Comparison of ENCODE assay signal across 10 cellular contexts in genomic region chr1:209490013-209490412, GRCh38.
A peak's percentile ranks its signal among the peaks of the same experiment; 100 is the strongest.
DNase-seq lines count a peak whose midpoint lies in the region; ATAC-seq and TF ChIP-seq lines count a peak whose summit lies in the region.
"Had no signal": no experiment of that assay in that cellular context is flagged by ENCODE, and none has a peak within 500 bp of the region (broad histone marks: within the 10 kb centered on the region; RNA-seq: fewer than 3 reads in every experiment).

No MANE protein-coding gene starts in this region.

- no peaks in the 10 kb centered on the region for H3K36me3 ChIP-seq in neural cell (ENCODE audit: insufficient read depth, low read length)

- CTCF ChIA-PET in CD4-positive, alpha-beta T cell (lab: Charles Lee): no interaction called here

- no peaks in the 10 kb centered on the region for H3K9me2 ChIP-seq in neural cell (ENCODE audit: insufficient read depth, low read length)

- H2AFZ ChIP-seq in neural cell (ENCODE audit: low read depth, low read length): no peak overlapping the region

- TF ChIP-seq CTCF in choroid plexus epithelial cell (conservative IDR thresholded peaks at IDR 0.05; ENCODE audit: low read depth, low read length) (peak; percentile 52), neural cell (IDR thresholded peaks at IDR 0.05; ENCODE audit: poor library complexity, severe bottlenecking) (peak; percentile 67), CD14-positive monocyte (IDR thresholded peaks at IDR 0.05) (no peak)
- TF ChIP-seq CTCF in CD4-positive, alpha-beta T cell (IDR thresholded peaks at IDR 0.05): no peak

- no peak overlapping the region for H3K27ac Mint-ChIP-seq in CD14-positive monocyte
- H3K27ac Mint-ChIP-seq in CD4-positive, alpha-beta T cell: no peak overlapping the region

- H3K4me3 Mint-ChIP-seq in CD14-positive monocyte: no peak overlapping the region
- H3K4me3 Mint-ChIP-seq in CD4-positive, alpha-beta T cell: no peak overlapping the region

- H4K20me1 ChIP-seq in neural cell (ENCODE audit: insufficient read depth): no peaks in the 10 kb centered on the region

- H3K4me1 Mint-ChIP-seq in CD14-positive monocyte: no peaks in the 10 kb centered on the region
- no peaks in the 10 kb centered on the region for H3K4me1 Mint-ChIP-seq in CD4-positive, alpha-beta T cell (ENCODE audit: low read depth)

- no peaks in the 10 kb centered on the region for H3F3A ChIP-seq in neural cell (ENCODE audit: insufficient read depth, low read length, poor library complexity, severe bottlenecking)

- H3K36me3 Mint-ChIP-seq in CD14-positive monocyte: no peaks in the 10 kb centered on the region
- no peaks in the 10 kb centered on the region for H3K36me3 Mint-ChIP-seq in CD4-positive, alpha-beta T cell (ENCODE audit: low read depth)

- intact Hi-C loops in CD14-positive monocyte (cut with micrococcal nuclease): no loop called here
- intact Hi-C loops in CD4-positive, alpha-beta T cell (cut with DNase I, micrococcal nuclease): no loop called here

- H3K27ac ChIP-seq in neural cell (ENCODE audit: low read length): no peak overlapping the region
- H3K27ac ChIP-seq in CD4-positive, alpha-beta T cell (ENCODE audit: low read depth, low read length): no peak overlapping the region

- no peak for ATAC-seq in CD4-positive, alpha-beta T cell (ENCODE audit: poor library complexity)
- no peak for ATAC-seq in GM19452 (IDR thresholded peaks at IDR 0.05; ENCODE audit: unreplicated experiment)
- ATAC-seq: left cardiac atrium had no signal

- in situ Hi-C loops in G401 (cut with HindIII; ENCODE audit: low sequenced_read_pairs): no loop called here

- no peaks in the 10 kb centered on the region for H3K9me3 ChIP-seq in neural cell (ENCODE audit: low read length)
- H3K9me3 ChIP-seq in CD4-positive, alpha-beta T cell (ENCODE audit: control insufficient read depth, low read length): no peaks in the 10 kb centered on the region

- POLR2A ChIA-PET in CD4-positive, alpha-beta T cell (lab: Charles Lee): no interaction called here

- H3K27me3 ChIP-seq in neural cell (ENCODE audit: insufficient read depth, low read depth, low read length): no peaks in the 10 kb centered on the region
- H3K27me3 ChIP-seq in CD4-positive, alpha-beta T cell (ENCODE audit: control insufficient read depth, insufficient read depth, low read length): no peaks in the 10 kb centered on the region

- H3K9ac ChIP-seq in neural cell (ENCODE audit: low read length): no peak overlapping the region

- H3K27me3 Mint-ChIP-seq in CD14-positive monocyte (ENCODE audit: low read depth in 3 of 3): peaks cover 0 to 5% (median 0%) of the 10 kb centered on the region in 3 donors
- peaks cover 28% of the 10 kb centered on the region for H3K27me3 Mint-ChIP-seq in CD4-positive, alpha-beta T cell

- no peaks in the 10 kb centered on the region for H3K9me3 Mint-ChIP-seq in CD14-positive monocyte
- no peaks in the 10 kb centered on the region for H3K9me3 Mint-ChIP-seq in CD4-positive, alpha-beta T cell

- TF ChIP-seq RAD21 in neural cell (conservative IDR thresholded peaks at IDR 0.05): peak; percentile 73

- H3K4me3 ChIP-seq in choroid plexus epithelial cell (ENCODE audit: low read depth, low read length) (no peak overlapping the region), neural cell (ENCODE audit: low read length) (no peak overlapping the region)

- no peaks in the 10 kb centered on the region for H3K79me2 ChIP-seq in neural cell (replicated peaks; ENCODE audit: insufficient read depth, low read length)

- DNase-seq in G401 (ENCODE audit: low spot score) (peak; percentile 16), NCI-H2227 (lab: John Stamatoyannopoulos, UW; ENCODE audit: unreplicated experiment) (peak; percentile 24), choroid plexus epithelial cell (ENCODE audit: low read depth) (peak; percentile 57), CD14-positive monocyte (ENCODE audit: low spot score) (no peak)
- DNase-seq in CD4-positive, alpha-beta T cell: no peak
- DNase-seq in activated naive CD4-positive, alpha-beta T cell treated with anti-CD3 and anti-CD28 coated beads, Interleukin-2, amount 50 U/mL, for 16 hours: no peak
- DNase-seq: left cardiac atrium; stimulated activated CD4-positive, alpha-beta T cell treated with anti-CD3 and anti-CD28 coated beads, Interleukin-4, amount 100 ng/mL, for 1 hour had no signal

- no peak overlapping the region for H3K4me2 ChIP-seq in neural cell (ENCODE audit: low read length)

- no peak for TF ChIP-seq EP300 in neural cell (conservative IDR thresholded peaks at IDR 0.05; ENCODE audit: poor library complexity, severe bottlenecking)

TF ChIP-seq in neural cell, 6 proteins besides CTCF, POLR2A, EP300 and RAD21:
- TF ChIP-seq REST (IDR thresholded peaks at IDR 0.05; ENCODE audit: borderline replicate concordance): no peak
- TF ChIP-seq SMC3 (conservative IDR thresholded peaks at IDR 0.05; ENCODE audit: poor library complexity): peak; percentile 66

Comparison
In these comparisons a context has a peak if more than half of its experiments do, and no peak if none do; other contexts are left out.
1. DNase-seq: peak in G401 (single experiment), NCI-H2227 (single experiment) and choroid plexus epithelial cell (single experiment); none in CD14-positive monocyte (single experiment), CD4-positive, alpha-beta T cell (0 of 10) and activated naive CD4-positive, alpha-beta T cell treated with anti-CD3 and anti-CD28 coated beads, Interleukin-2, amount 50 U/mL, for 16 hours (single experiment).
2. CTCF ChIP-seq: peak in choroid plexus epithelial cell (single experiment) and neural cell (single experiment); none in CD14-positive monocyte (single experiment) and CD4-positive, alpha-beta T cell (single experiment).